ENCODE assay signal across 15 cellular contexts in genomic region chr19:5126498-5127223, GRCh38.
DNase-seq lines count a peak whose midpoint lies in the region; ATAC-seq and TF ChIP-seq lines count a peak whose summit lies in the region.
"Had no signal": no experiment of that assay in that cellular context is flagged by ENCODE, and none has a peak within 500 bp of the region (broad histone marks: within the 10 kb centered on the region; RNA-seq: fewer than 3 reads in every experiment).

No MANE protein-coding gene starts in this region.

- H3K27ac ChIP-seq in GM23338 (ENCODE audit: low read depth) (peak overlapping the region; percentile 90), neural progenitor cell (peak overlapping the region; percentile 37)
- H3K27ac ChIP-seq: esophagus muscularis mucosa had no signal

- TF ChIP-seq CTCF in GM10266 (IDR thresholded peaks at IDR 0.05; ENCODE audit: control insufficient read depth, insufficient read depth, low read depth, missing control alignments), result no peak
- TF ChIP-seq CTCF in GM23338 (conservative IDR thresholded peaks at IDR 0.05; ENCODE audit: low read depth in 2 of 2), result no peak
- no peak for TF ChIP-seq CTCF in neural progenitor cell (IDR thresholded peaks at IDR 0.05)

- H3K79me2 ChIP-seq in GM23338 (replicated peaks; ENCODE audit: insufficient read depth) (no peaks in the 10 kb centered on the region), neural progenitor cell (ENCODE audit: low read depth) (no peaks in the 10 kb centered on the region)

- peak overlapping the region; percentile 23; the same call in 1 of the 2 replicates for H3K27ac Mint-ChIP-seq in GM23338
- no peak overlapping the region for H3K27ac Mint-ChIP-seq in activated naive CD8-positive, alpha-beta T cell treated with anti-CD3 and anti-CD28 coated beads for 36 hours
- no peak overlapping the region for H3K27ac Mint-ChIP-seq in neural progenitor cell
- H3K27ac Mint-ChIP-seq: activated naive CD4-positive, alpha-beta T cell treated with anti-CD3 and anti-CD28 coated beads, Interleukin-2, amount 10 ng/mL, durations not matched to agents 7 days and 5 days had no signal

- no peak overlapping the region for H3K4me3 Mint-ChIP-seq in GM23338
- H3K4me3 Mint-ChIP-seq in activated naive CD8-positive, alpha-beta T cell treated with anti-CD3 and anti-CD28 coated beads for 36 hours, result no peak overlapping the region
- no peak overlapping the region for H3K4me3 Mint-ChIP-seq in neural progenitor cell
- H3K4me3 Mint-ChIP-seq: activated naive CD4-positive, alpha-beta T cell treated with anti-CD3 and anti-CD28 coated beads, Interleukin-2, amount 10 ng/mL, durations not matched to agents 7 days and 5 days; brain had no signal

- H3K4me2 ChIP-seq in GM23338 (no peak overlapping the region), neural progenitor cell (no peak overlapping the region)

- H3K4me1 Mint-ChIP-seq in GM23338 (peaks cover 60% of the 10 kb centered on the region), neural progenitor cell (peaks cover 53% of the 10 kb centered on the region)
- peaks cover 25% of the 10 kb centered on the region for H3K4me1 Mint-ChIP-seq in activated naive CD8-positive, alpha-beta T cell treated with anti-CD3 and anti-CD28 coated beads for 36 hours

- H4K20me1 ChIP-seq in GM23338 (replicated peaks; ENCODE audit: insufficient read depth) (no peaks in the 10 kb centered on the region), neural progenitor cell (ENCODE audit: low read depth) (peaks cover 17% of the 10 kb centered on the region)

- peak overlapping the region; percentile 27 for H3K9ac ChIP-seq in neural progenitor cell

- no peaks in the 10 kb centered on the region for H3K27me3 ChIP-seq in GM23338 (ENCODE audit: insufficient read depth)
- no peaks in the 10 kb centered on the region for H3K27me3 ChIP-seq in neural progenitor cell
- H3K27me3 ChIP-seq: esophagus muscularis mucosa had no signal

- H3F3A ChIP-seq in GM23338 (replicated peaks; ENCODE audit: low read depth) (no peaks in the 10 kb centered on the region; the same call in 1 of the 2 replicates), neural progenitor cell (ENCODE audit: low read depth) (peaks cover 30% of the 10 kb centered on the region)

- H3K9me2 ChIP-seq in GM23338 (ENCODE audit: insufficient read depth), result no peaks in the 10 kb centered on the region

- DNase-seq in GM10266 (ENCODE audit: extremely low spot score) (peak; percentile 78), GM23338 (ENCODE audit: low spot score) (no peak), neural progenitor cell (ENCODE audit: low spot score) (no peak), DMS153 (lab: John Stamatoyannopoulos, UW) (no peak), NCI-H1436 (lab: John Stamatoyannopoulos, UW) (no peak), NCI-H1417 treated with DMSO at 0.1 percent for 48 hours (lab: John Stamatoyannopoulos, UW) (no peak)
- peak; percentile 56 for DNase-seq in activated naive CD8-positive, alpha-beta T cell treated with anti-CD3 and anti-CD28 coated beads for 36 hours
- DNase-seq: activated naive CD4-positive, alpha-beta T cell treated with anti-CD3 and anti-CD28 coated beads, Interleukin-2, amount 10 ng/mL, durations not matched to agents 7 days and 5 days; AML-193; dermis blood vessel endothelial cell; head of caudate nucleus; kidney glomerular epithelial cell; mucosa of descending colon had no signal

- H3K9me3 ChIP-seq in neural progenitor cell (ENCODE audit: low read depth), result no peaks in the 10 kb centered on the region
- H3K9me3 ChIP-seq: esophagus muscularis mucosa, mucosa of descending colon had no signal

- H2AFZ ChIP-seq in GM23338 (no peak overlapping the region), neural progenitor cell (replicated peaks) (no peak overlapping the region)

- H3K36me3 ChIP-seq in GM23338 (ENCODE audit: insufficient read depth) (no peaks in the 10 kb centered on the region), neural progenitor cell (no peaks in the 10 kb centered on the region)

- H3K4me3 ChIP-seq in GM23338, result no peak overlapping the region
- no peak overlapping the region for H3K4me3 ChIP-seq in neural progenitor cell
- H3K4me3 ChIP-seq: esophagus muscularis mucosa, mucosa of descending colon had no signal

- H3K4me1 ChIP-seq in GM23338 (ENCODE audit: insufficient read depth), result peaks cover 26% of the 10 kb centered on the region
- peaks cover 50% of the 10 kb centered on the region for H3K4me1 ChIP-seq in neural progenitor cell

- peaks cover 8% of the 10 kb centered on the region; the same call in 1 of the 3 replicates for H3K36me3 Mint-ChIP-seq in GM23338 (ENCODE audit: low read depth)
- H3K36me3 Mint-ChIP-seq in activated naive CD8-positive, alpha-beta T cell treated with anti-CD3 and anti-CD28 coated beads for 36 hours, result peaks cover 6% of the 10 kb centered on the region
- H3K36me3 Mint-ChIP-seq in neural progenitor cell, result peaks cover 5% of the 10 kb centered on the region

- H3K27me3 Mint-ChIP-seq in GM23338 (ENCODE audit: insufficient read depth, low read depth, poor library complexity) (peaks cover 10% of the 10 kb centered on the region), neural progenitor cell (ENCODE audit: insufficient read depth, low read depth) (peaks cover 10% of the 10 kb centered on the region)
- H3K27me3 Mint-ChIP-seq in activated naive CD8-positive, alpha-beta T cell treated with anti-CD3 and anti-CD28 coated beads for 36 hours, result no peaks in the 10 kb centered on the region
- H3K27me3 Mint-ChIP-seq: activated naive CD4-positive, alpha-beta T cell treated with anti-CD3 and anti-CD28 coated beads, Interleukin-2, amount 10 ng/mL, durations not matched to agents 7 days and 5 days had no signal

- ATAC-seq in GM23338, result no peak

- H3K9me3 Mint-ChIP-seq in GM23338, result no peaks in the 10 kb centered on the region
- H3K9me3 Mint-ChIP-seq in activated naive CD8-positive, alpha-beta T cell treated with anti-CD3 and anti-CD28 coated beads for 36 hours, result no peaks in the 10 kb centered on the region
- no peaks in the 10 kb centered on the region for H3K9me3 Mint-ChIP-seq in neural progenitor cell
- H3K9me3 Mint-ChIP-seq: activated naive CD4-positive, alpha-beta T cell treated with anti-CD3 and anti-CD28 coated beads, Interleukin-2, amount 10 ng/mL, durations not matched to agents 7 days and 5 days; brain had no signal

TF ChIP-seq in GM23338, 12 proteins besides CTCF, POLR2A, EP300 and RAD21 (continues in another document):
- TF ChIP-seq JUNB (IDR thresholded peaks at IDR 0.05; ENCODE audit: unreplicated experiment) (no peak), NANOG (IDR thresholded peaks at IDR 0.05; ENCODE audit: borderline replicate concordance) (no peak)
- TF ChIP-seq, protein P1, sequence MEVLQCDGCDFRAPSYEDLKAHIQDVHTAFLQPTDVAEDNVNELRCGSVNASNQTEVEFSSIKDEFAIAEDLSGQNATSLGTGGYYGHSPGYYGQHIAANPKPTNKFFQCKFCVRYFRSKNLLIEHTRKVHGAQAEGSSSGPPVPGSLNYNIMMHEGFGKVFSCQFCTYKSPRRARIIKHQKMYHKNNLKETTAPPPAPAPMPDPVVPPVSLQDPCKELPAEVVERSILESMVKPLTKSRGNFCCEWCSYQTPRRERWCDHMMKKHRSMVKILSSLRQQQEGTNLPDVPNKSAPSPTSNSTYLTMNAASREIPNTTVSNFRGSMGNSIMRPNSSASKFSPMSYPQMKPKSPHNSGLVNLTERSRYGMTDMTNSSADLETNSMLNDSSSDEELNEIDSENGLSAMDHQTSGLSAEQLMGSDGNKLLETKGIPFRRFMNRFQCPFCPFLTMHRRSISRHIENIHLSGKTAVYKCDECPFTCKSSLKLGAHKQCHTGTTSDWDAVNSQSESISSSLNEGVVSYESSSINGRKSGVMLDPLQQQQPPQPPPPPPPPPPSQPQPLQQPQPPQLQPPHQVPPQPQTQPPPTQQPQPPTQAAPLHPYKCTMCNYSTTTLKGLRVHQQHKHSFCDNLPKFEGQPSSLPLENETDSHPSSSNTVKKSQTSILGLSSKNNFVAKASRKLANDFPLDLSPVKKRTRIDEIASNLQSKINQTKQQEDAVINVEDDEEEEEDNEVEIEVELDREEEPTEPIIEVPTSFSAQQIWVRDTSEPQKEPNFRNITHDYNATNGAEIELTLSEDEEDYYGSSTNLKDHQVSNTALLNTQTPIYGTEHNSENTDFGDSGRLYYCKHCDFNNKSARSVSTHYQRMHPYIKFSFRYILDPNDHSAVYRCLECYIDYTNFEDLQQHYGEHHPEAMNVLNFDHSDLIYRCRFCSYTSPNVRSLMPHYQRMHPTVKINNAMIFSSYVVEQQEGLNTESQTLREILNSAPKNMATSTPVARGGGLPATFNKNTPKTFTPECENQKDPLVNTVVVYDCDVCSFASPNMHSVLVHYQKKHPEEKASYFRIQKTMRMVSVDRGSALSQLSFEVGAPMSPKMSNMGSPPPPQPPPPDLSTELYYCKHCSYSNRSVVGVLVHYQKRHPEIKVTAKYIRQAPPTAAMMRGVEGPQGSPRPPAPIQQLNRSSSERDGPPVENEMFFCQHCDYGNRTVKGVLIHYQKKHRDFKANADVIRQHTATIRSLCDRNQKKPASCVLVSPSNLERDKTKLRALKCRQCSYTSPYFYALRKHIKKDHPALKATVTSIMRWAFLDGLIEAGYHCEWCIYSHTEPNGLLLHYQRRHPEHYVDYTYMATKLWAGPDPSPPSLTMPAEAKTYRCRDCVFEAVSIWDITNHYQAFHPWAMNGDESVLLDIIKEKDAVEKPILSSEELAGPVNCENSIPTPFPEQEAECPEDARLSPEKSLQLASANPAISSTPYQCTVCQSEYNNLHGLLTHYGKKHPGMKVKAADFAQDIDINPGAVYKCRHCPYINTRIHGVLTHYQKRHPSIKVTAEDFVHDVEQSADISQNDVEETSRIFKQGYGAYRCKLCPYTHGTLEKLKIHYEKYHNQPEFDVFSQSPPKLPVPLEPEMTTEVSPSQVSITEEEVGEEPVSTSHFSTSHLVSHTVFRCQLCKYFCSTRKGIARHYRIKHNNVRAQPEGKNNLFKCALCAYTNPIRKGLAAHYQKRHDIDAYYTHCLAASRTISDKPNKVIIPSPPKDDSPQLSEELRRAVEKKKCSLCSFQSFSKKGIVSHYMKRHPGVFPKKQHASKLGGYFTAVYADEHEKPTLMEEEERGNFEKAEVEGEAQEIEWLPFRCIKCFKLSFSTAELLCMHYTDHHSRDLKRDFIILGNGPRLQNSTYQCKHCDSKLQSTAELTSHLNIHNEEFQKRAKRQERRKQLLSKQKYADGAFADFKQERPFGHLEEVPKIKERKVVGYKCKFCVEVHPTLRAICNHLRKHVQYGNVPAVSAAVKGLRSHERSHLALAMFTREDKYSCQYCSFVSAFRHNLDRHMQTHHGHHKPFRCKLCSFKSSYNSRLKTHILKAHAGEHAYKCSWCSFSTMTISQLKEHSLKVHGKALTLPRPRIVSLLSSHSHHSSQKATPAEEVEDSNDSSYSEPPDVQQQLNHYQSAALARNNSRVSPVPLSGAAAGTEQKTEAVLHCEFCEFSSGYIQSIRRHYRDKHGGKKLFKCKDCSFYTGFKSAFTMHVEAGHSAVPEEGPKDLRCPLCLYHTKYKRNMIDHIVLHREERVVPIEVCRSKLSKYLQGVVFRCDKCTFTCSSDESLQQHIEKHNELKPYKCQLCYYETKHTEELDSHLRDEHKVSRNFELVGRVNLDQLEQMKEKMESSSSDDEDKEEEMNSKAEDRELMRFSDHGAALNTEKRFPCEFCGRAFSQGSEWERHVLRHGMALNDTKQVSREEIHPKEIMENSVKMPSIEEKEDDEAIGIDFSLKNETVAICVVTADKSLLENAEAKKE (CRISPR knock-in tag; IDR thresholded peaks at IDR 0.05), result no peak

Comparison
In these comparisons a context has a peak if more than half of its experiments do, and no peak if none do; other contexts are left out.
1. DNase-seq: peak in GM10266 (single experiment) and activated naive CD8-positive, alpha-beta T cell treated with anti-CD3 and anti-CD28 coated beads for 36 hours (single experiment); none in GM23338 (single experiment), neural progenitor cell (single experiment), DMS153 (single experiment), NCI-H1436 (single experiment) and NCI-H1417 treated with DMSO at 0.1 percent for 48 hours (single experiment).